ENCODE assay signal across 8 cellular contexts in the genomic region with DNA sequence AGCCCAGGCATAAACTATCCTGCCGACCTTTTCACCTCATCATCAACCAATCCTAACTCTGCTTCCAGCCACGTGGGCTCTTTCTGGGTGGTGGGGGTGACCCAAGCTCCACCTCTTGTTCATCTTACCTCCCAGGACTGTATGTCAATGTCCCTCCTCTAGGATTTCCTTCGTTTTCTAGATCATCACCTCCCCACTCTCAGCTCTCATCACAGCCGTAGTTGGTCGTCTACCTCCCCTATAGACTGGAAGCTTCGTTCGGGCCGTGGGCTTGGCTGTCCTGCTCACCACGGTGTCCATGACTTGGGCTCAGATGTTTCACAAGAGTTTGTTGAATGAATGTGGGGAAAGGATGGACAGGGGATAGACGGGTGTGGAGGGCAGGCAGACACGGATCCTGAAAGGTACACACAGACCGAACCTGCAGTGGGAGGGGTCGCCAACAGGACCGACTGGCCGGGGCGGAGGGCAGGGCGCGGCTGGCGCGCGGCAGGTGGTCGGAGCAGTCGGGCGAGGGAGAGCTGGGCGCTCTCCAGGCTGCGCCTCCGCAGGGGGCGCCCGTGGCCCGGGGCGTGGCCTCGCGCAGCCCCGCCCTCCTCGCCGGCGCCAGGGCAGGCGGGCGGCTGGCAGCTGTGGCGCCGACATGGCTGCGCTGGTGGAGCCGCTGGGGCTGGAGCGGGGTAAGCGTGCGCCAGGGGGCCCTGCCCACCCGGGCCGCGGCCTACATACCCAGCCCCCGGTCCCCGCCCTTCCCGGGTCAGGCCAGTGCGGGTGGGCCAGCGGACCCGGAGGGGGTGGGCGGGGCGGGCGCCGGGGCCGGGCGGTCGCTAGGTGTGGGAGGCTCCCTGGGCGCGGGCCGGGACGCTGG. TPM values are rescaled to one million over a fixed set of nuclear protein-coding genes. Genes with fewer than 3 reads are reported as not detected.
DNase-seq lines count a peak whose midpoint lies in the region; ATAC-seq and TF ChIP-seq lines count a peak whose summit lies in the region.

A gene with protein sequence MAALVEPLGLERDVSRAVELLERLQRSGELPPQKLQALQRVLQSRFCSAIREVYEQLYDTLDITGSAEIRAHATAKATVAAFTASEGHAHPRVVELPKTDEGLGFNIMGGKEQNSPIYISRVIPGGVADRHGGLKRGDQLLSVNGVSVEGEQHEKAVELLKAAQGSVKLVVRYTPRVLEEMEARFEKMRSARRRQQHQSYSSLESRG (plus strand): TSS at position 609 of the 868 bp plus-strand sequence. CDS start 35 bp downstream, at position 644.

- H3K9me3 Mint-ChIP-seq in activated CD4-positive, alpha-beta T cell treated with anti-CD3 and anti-CD28 coated beads, Interleukin-2, amount 10 ng/mL, durations not matched to agents 7 days and 5 days = no peaks in the 10 kb centered on the region

- H3K4me3 Mint-ChIP-seq in activated CD4-positive, alpha-beta T cell treated with anti-CD3 and anti-CD28 coated beads, Interleukin-2, amount 10 ng/mL, durations not matched to agents 7 days and 5 days = peak within 1 kb of the TSS; percentile 72

- intact Hi-C loops in lower leg skin (cut with DNase I; ENCODE audit: low total_unique reads) = no loop called here

- H3K4me3 ChIP-seq in lower leg skin (ENCODE audit: low read depth, poor library complexity, severe bottlenecking) = peak within 1 kb of the TSS; percentile 52

- peak; percentile 44 for ATAC-seq in HG03095 (IDR thresholded peaks at IDR 0.05; ENCODE audit: unreplicated experiment)

- TF ChIP-seq POLR2A in lower leg skin (IDR thresholded peaks at IDR 0.05) = no peak

- H3K4me1 Mint-ChIP-seq in activated CD4-positive, alpha-beta T cell treated with anti-CD3 and anti-CD28 coated beads, Interleukin-2, amount 10 ng/mL, durations not matched to agents 7 days and 5 days = peaks cover 31% of the 10 kb centered on the region

- POLR2A ChIA-PET in activated CD4-positive, alpha-beta T cell treated with anti-CD3 and anti-CD28 coated beads, Interleukin-2, amount 10 ng/mL, durations not matched to agents 7 days and 5 days (lab: Charles Lee) = interaction anchor here (0.6 to 0.7 kb wide), 2 partner anchors 14 to 21 kb away, joined by 3 to 6 read pairs; no protein-coding TSS in a partner anchor

- TF ChIP-seq CTCF in lower leg skin (IDR thresholded peaks at IDR 0.05) = no peak

- peaks cover 4% of the 10 kb centered on the region for H3K36me3 Mint-ChIP-seq in activated CD4-positive, alpha-beta T cell treated with anti-CD3 and anti-CD28 coated beads, Interleukin-2, amount 10 ng/mL, durations not matched to agents 7 days and 5 days (ENCODE audit: low read depth)

- H3K27me3 Mint-ChIP-seq in activated CD4-positive, alpha-beta T cell treated with anti-CD3 and anti-CD28 coated beads, Interleukin-2, amount 10 ng/mL, durations not matched to agents 7 days and 5 days = no peaks in the 10 kb centered on the region

- DNase-seq in DMS79 treated with DMSO at 0.1 percent for 48 hours (lab: John Stamatoyannopoulos, UW) (peak; percentile 64), DMS79 (lab: John Stamatoyannopoulos, UW) (no peak), NCI-H524 treated with DMSO at 0.1 percent for 48 hours (lab: John Stamatoyannopoulos, UW) (peak; percentile 66), dermis blood vessel endothelial cell (peak; percentile 79), lower leg skin (ENCODE audit: low spot score in 2 of 2) (peak in 1 of 2 donors; percentile 90)
- DNase-seq in activated CD4-positive, alpha-beta T cell treated with anti-CD3 and anti-CD28 coated beads, Interleukin-2, amount 10 ng/mL, durations not matched to agents 7 days and 5 days = peak; percentile 65
- DNase-seq in stimulated activated CD4-positive, alpha-beta T cell treated with anti-CD3 and anti-CD28 coated beads, TNF-alpha, amount 100 ng/mL, for 4 hours (ENCODE audit: low read depth in 3 of 3) = peak; percentile 40 to 64 (median 63)

- CTCF ChIA-PET in activated CD4-positive, alpha-beta T cell treated with anti-CD3 and anti-CD28 coated beads, Interleukin-2, amount 10 ng/mL, durations not matched to agents 7 days and 5 days (lab: Charles Lee) = interaction anchor here (1.0 to 3.1 kb wide), 21 partner anchors 9 to 121 kb away, joined by 3 to 24 read pairs (median 4); partner anchors contain the start of genes CGB7, GYS1 and RUVBL2

- peak within 1 kb of the TSS; percentile 13 for H3K27ac Mint-ChIP-seq in activated CD4-positive, alpha-beta T cell treated with anti-CD3 and anti-CD28 coated beads, Interleukin-2, amount 10 ng/mL, durations not matched to agents 7 days and 5 days

- 1 to 2% methylated on average over 31 to 58 of the region's 66 CpGs for WGBS in lower leg skin, 2 donors

RNA-seq across cellular contexts. Expression of the gene that starts here (rescaled TPM):
- 1 to 10 TPM; 5.6 TPM for total RNA-seq in activated CD4-positive, alpha-beta T cell treated with anti-CD3 and anti-CD28 coated beads, Interleukin-2, amount 10 ng/mL, durations not matched to agents 7 days and 5 days
- total RNA-seq in dermis blood vessel endothelial cell (0.56 and 0.68 TPM in 2 replicates), lower leg skin (10 to 100 TPM; 53.9 to 62.5 (median 54.7) TPM)

Comparison
In these comparisons a context has a peak if more than half of its experiments do, and no peak if none do; other contexts are left out.
1. RNA of the gene that starts here (total RNA-seq): 53.9 to 62.5 TPM in lower leg skin; 5.6 TPM in activated CD4-positive, alpha-beta T cell treated with anti-CD3 and anti-CD28 coated beads, Interleukin-2, amount 10 ng/mL, durations not matched to agents 7 days and 5 days and 0.56 to 0.68 TPM in dermis blood vessel endothelial cell; every median in the first group is over 4 times any median in the second.
2. Peak in DNase-seq in dermis blood vessel endothelial cell; RNA of the gene not detected or under 1 TPM.